ENCODE assay signal across 12 cellular contexts in genomic region chr6:85402922-85403321, GRCh38. TPM values are rescaled to one million over a fixed set of nuclear protein-coding genes. Genes with fewer than 3 reads are reported as not detected.
DNase-seq lines count a peak whose midpoint lies in the region; ATAC-seq and TF ChIP-seq lines count a peak whose summit lies in the region.
"Had no signal": no experiment of that assay in that cellular context is flagged by ENCODE, and none has a peak within 500 bp of the region (broad histone marks: within the 10 kb centered on the region; RNA-seq: fewer than 3 reads in every experiment).

No MANE protein-coding gene starts in this region.

- H3K4me3 ChIP-seq in CD8-positive, alpha-beta T cell (ENCODE audit: low read depth, low read length), result no peak overlapping the region
- no peak overlapping the region for H3K4me3 ChIP-seq in PC-3 (ENCODE audit: low read length)
- H3K4me3 ChIP-seq in endodermal cell (ENCODE audit: low read length), result no peak overlapping the region
- H3K4me3 ChIP-seq in psoas muscle, result no peak overlapping the region

- no peak overlapping the region for H3K4me3 Mint-ChIP-seq in CD8-positive, alpha-beta T cell
- H3K4me3 Mint-ChIP-seq in endodermal cell (no peak overlapping the region), osteocyte (ENCODE audit: unreplicated experiment) (peak overlapping the region; percentile 27), mesothelial cell of epicardium (no peak overlapping the region)
- H3K4me3 Mint-ChIP-seq: activated CD4-positive, alpha-beta T cell treated with anti-CD3 and anti-CD28 coated beads, Interleukin-2, amount 10 ng/mL, durations not matched to agents 7 days and 5 days; central memory CD8-positive, alpha-beta T cell had no signal

- H3K27me3 Mint-ChIP-seq in CD8-positive, alpha-beta T cell (ENCODE audit: low read depth), result no peaks in the 10 kb centered on the region
- H3K27me3 Mint-ChIP-seq in endodermal cell (ENCODE audit: insufficient read depth) (no peaks in the 10 kb centered on the region), osteocyte (ENCODE audit: unreplicated experiment) (no peaks in the 10 kb centered on the region), mesothelial cell of epicardium (ENCODE audit: low read depth) (no peaks in the 10 kb centered on the region)
- H3K27me3 Mint-ChIP-seq: central memory CD8-positive, alpha-beta T cell had no signal

- CTCF ChIA-PET in CD8-positive, alpha-beta T cell (lab: Charles Lee), result interaction anchor here (3.3 to 6.6 kb wide), 2 partner anchors 48 to 80 kb away, joined by 13 to 36 read pairs; partner anchors contain the start of gene NT5E
- CTCF ChIA-PET in PC-3 (lab: Charles Lee), result no interaction called here

- peak overlapping the region; percentile 77 for H3K27ac Mint-ChIP-seq in CD8-positive, alpha-beta T cell
- H3K27ac Mint-ChIP-seq in endodermal cell (peak overlapping the region; percentile 31), osteocyte (ENCODE audit: unreplicated experiment) (peak overlapping the region; percentile 97), mesothelial cell of epicardium (no peak overlapping the region)

- no peaks in the 10 kb centered on the region for H3K79me2 ChIP-seq in PC-3 (ENCODE audit: low read length)

- peaks cover 73% of the 10 kb centered on the region for H3K4me1 Mint-ChIP-seq in CD8-positive, alpha-beta T cell (ENCODE audit: low read depth)
- H3K4me1 Mint-ChIP-seq in endodermal cell (peaks cover 22% of the 10 kb centered on the region), osteocyte (ENCODE audit: unreplicated experiment) (peaks cover 86% of the 10 kb centered on the region), mesothelial cell of epicardium (no peaks in the 10 kb centered on the region)

- 78 to 89% methylated on average over 4 to 7 of the region's 7 CpGs for WGBS in endodermal cell (ENCODE audit: insufficient coverage in 1 of 2, insufficient read length in 1 of 2), 2 experiments
- WGBS in psoas muscle, 3 donors, result 72 to 76% (median 75%) methylated on average over 7 of the region's 7 CpGs

- no peaks in the 10 kb centered on the region for H3K36me3 Mint-ChIP-seq in CD8-positive, alpha-beta T cell
- no peaks in the 10 kb centered on the region for H3K36me3 Mint-ChIP-seq in endodermal cell (ENCODE audit: low read depth)
- H3K36me3 Mint-ChIP-seq in osteocyte (ENCODE audit: unreplicated experiment), result no peaks in the 10 kb centered on the region
- no peaks in the 10 kb centered on the region for H3K36me3 Mint-ChIP-seq in mesothelial cell of epicardium

- peaks cover 56% of the 10 kb centered on the region for H3K4me1 ChIP-seq in CD8-positive, alpha-beta T cell (ENCODE audit: insufficient read depth, low read length)
- H3K4me1 ChIP-seq in PC-3 (ENCODE audit: insufficient read depth, low read length) (peaks cover 48% of the 10 kb centered on the region), endodermal cell (ENCODE audit: control insufficient read depth, insufficient read depth, low read length) (no peaks in the 10 kb centered on the region), psoas muscle (no peaks in the 10 kb centered on the region)

- H3K9me2 ChIP-seq in PC-3 (replicated peaks; ENCODE audit: low read length), result no peaks in the 10 kb centered on the region

- no peaks in the 10 kb centered on the region for H3K36me3 ChIP-seq in CD8-positive, alpha-beta T cell (ENCODE audit: insufficient read depth, low read length)
- no peaks in the 10 kb centered on the region for H3K36me3 ChIP-seq in PC-3 (ENCODE audit: low read depth, low read length)
- H3K36me3 ChIP-seq in endodermal cell (ENCODE audit: control insufficient read depth, insufficient read depth, low read length), result no peaks in the 10 kb centered on the region
- no peaks in the 10 kb centered on the region for H3K36me3 ChIP-seq in psoas muscle (ENCODE audit: insufficient read depth in 1 of 2, low read depth in 1 of 2)

- no peaks in the 10 kb centered on the region for H3K9me3 ChIP-seq in CD8-positive, alpha-beta T cell (ENCODE audit: low read length)
- H3K9me3 ChIP-seq in PC-3 (ENCODE audit: low read length) (no peaks in the 10 kb centered on the region), endodermal cell (ENCODE audit: control insufficient read depth, low read length) (no peaks in the 10 kb centered on the region), psoas muscle (peaks cover under 1% of the 10 kb centered on the region)

- TF ChIP-seq CTCF in CD8-positive, alpha-beta T cell (IDR thresholded peaks at IDR 0.05), result no peak
- TF ChIP-seq CTCF in PC-3 (conservative IDR thresholded peaks at IDR 0.05; ENCODE audit: low read depth, low read length) (no peak), endodermal cell (conservative IDR thresholded peaks at IDR 0.05) (no peak), osteocyte (IDR thresholded peaks at IDR 0.05) (no peak), mesothelial cell of epicardium (IDR thresholded peaks at IDR 0.05; ENCODE audit: unreplicated experiment) (no peak), psoas muscle (IDR thresholded peaks at IDR 0.05) (no peak)

- H3K4me2 ChIP-seq in PC-3 (ENCODE audit: low read length), result peak overlapping the region; percentile 74; the same call in 1 of the 2 replicates

- H3K9ac ChIP-seq in PC-3 (ENCODE audit: low read length) (peak overlapping the region; percentile 42), endodermal cell (ENCODE audit: extremely low read depth, low read length, poor library complexity, severe bottlenecking) (no peak overlapping the region)

- no peak for ATAC-seq in CD8-positive, alpha-beta T cell
- no peak for ATAC-seq in PC-3
- ATAC-seq in GM19351 (IDR thresholded peaks at IDR 0.05; ENCODE audit: unreplicated experiment), result no peak
- ATAC-seq in psoas muscle, result no peak

- DNase-seq in CD8-positive, alpha-beta T cell, result no peak
- DNase-seq in PC-3 (no peak), endodermal cell (no peak), osteocyte (ENCODE audit: extremely low spot score, unreplicated experiment) (no peak), mesothelial cell of epicardium (ENCODE audit: low spot score in 2 of 2, unreplicated experiment in 2 of 2) (no peak), psoas muscle (no peak)
- no peak for DNase-seq in stimulated activated CD4-positive, alpha-beta T cell treated with anti-CD3 and anti-CD28 coated beads, Interleukin-12 subunit alpha, Interleukin-12 subunit beta, amount 100 ng/mL, for 4 hours
- DNase-seq: activated CD4-positive, alpha-beta T cell treated with anti-CD3 and anti-CD28 coated beads, Interleukin-2, amount 10 ng/mL, durations not matched to agents 7 days and 5 days; C1 segment of cervical spinal cord; stimulated activated CD4-positive, alpha-beta T cell treated with anti-CD3 and anti-CD28 coated beads, Interleukin-2, amount 100 ng/mL, for 24 hours had no signal

- no peaks in the 10 kb centered on the region for H3K27me3 ChIP-seq in CD8-positive, alpha-beta T cell (ENCODE audit: insufficient read depth, low read length)
- no peaks in the 10 kb centered on the region for H3K27me3 ChIP-seq in PC-3 (ENCODE audit: low read length)
- no peaks in the 10 kb centered on the region for H3K27me3 ChIP-seq in endodermal cell (ENCODE audit: control insufficient read depth, insufficient read depth, low read length, poor library complexity, severe bottlenecking)
- H3K27me3 ChIP-seq in psoas muscle (ENCODE audit: insufficient read depth in 3 of 3, low read length in 2 of 3), result no peaks in the 10 kb centered on the region

- no peak overlapping the region for H3K27ac ChIP-seq in CD8-positive, alpha-beta T cell (ENCODE audit: low read depth, low read length)
- H3K27ac ChIP-seq in PC-3 (ENCODE audit: low read length) (peak overlapping the region; percentile 95), endodermal cell (ENCODE audit: low read depth, low read length) (no peak overlapping the region), psoas muscle (no peak overlapping the region)

- no peaks in the 10 kb centered on the region for H3K9me3 Mint-ChIP-seq in CD8-positive, alpha-beta T cell
- no peaks in the 10 kb centered on the region for H3K9me3 Mint-ChIP-seq in endodermal cell
- no peaks in the 10 kb centered on the region for H3K9me3 Mint-ChIP-seq in osteocyte (ENCODE audit: unreplicated experiment)
- no peaks in the 10 kb centered on the region for H3K9me3 Mint-ChIP-seq in mesothelial cell of epicardium
- H3K9me3 Mint-ChIP-seq: activated CD4-positive, alpha-beta T cell treated with anti-CD3 and anti-CD28 coated beads, Interleukin-2, amount 10 ng/mL, durations not matched to agents 7 days and 5 days; central memory CD8-positive, alpha-beta T cell had no signal

- no TSS peak for BruUV-seq in PC-3 (replicated peaks; lab: Mats Ljungman, UMichigan)

- H3F3A ChIP-seq in PC-3 (ENCODE audit: low read length, unreplicated experiment), result peaks cover 4% of the 10 kb centered on the region

- no peaks in the 10 kb centered on the region for H4K20me1 ChIP-seq in PC-3 (ENCODE audit: low read length)

- POLR2A ChIA-PET in CD8-positive, alpha-beta T cell (lab: Charles Lee), result interaction anchor here (1.1 to 3.0 kb wide), 3 partner anchors 43 to 58 kb away, joined by 3 to 16 read pairs (median 4); partner anchors contain the start of gene NT5E
- POLR2A ChIA-PET in PC-3 (lab: Charles Lee; ENCODE audit: unreplicated experiment), result interaction anchor here (0.7 kb wide), 1 partner anchor 47 kb away, joined by 3 read pairs; the partner anchor contains the start of gene NT5E

- intact Hi-C loops in CD8-positive, alpha-beta T cell (cut with DNase I, micrococcal nuclease), result loop anchor here in 1 of 2 experiments (5.0 kb wide), 1 partner anchor 41 kb away; no protein-coding TSS in a partner anchor
- intact Hi-C loops in PC-3 (cut with micrococcal nuclease) (loop anchor here (1.0 kb wide), 2 partner anchors 42 to 56 kb away; no protein-coding TSS in a partner anchor), psoas muscle (cut with DNase I) (no loop called here)

- H2AFZ ChIP-seq in PC-3 (ENCODE audit: low read length), result peak overlapping the region; percentile 29; the same call in 1 of the 2 replicates

RNA-seq across cellular contexts. Expression of gene NT5E, which starts 47.0 kb away (rescaled TPM):
- total RNA-seq in CD8-positive, alpha-beta T cell, result 10 to 100 TPM; 12.7 to 13.0 TPM
- total RNA-seq in PC-3 (2014; rRNA removed), result 9.0 and 15.8 TPM in 2 replicates
- under 1 TPM; 0.33 to 0.75 TPM for total RNA-seq in endodermal cell
- polyA plus RNA-seq in endodermal cell (2013, experiment 1 of 2), result 0.71 TPM
- polyA plus RNA-seq in endodermal cell (2013, experiment 2 of 2), result 1.6 TPM
- 193 and 197 TPM in 2 replicates for total RNA-seq in osteocyte
- 0.23 to 0.38 TPM (median 0.25 TPM) in 3 replicates for total RNA-seq in mesothelial cell of epicardium
- 1 to 10 TPM in 3 of 4 donors, under 1 TPM in 1; 0.90 to 3.9 (median 3.0) TPM for total RNA-seq in psoas muscle
- polyA plus RNA-seq in psoas muscle, result 1 to 10 TPM in 1 of 3 donors, under 1 TPM in 2; 0.57 to 2.3 (median 0.90) TPM

Comparison
In these comparisons a context has a peak if more than half of its experiments do, and no peak if none do; other contexts are left out.
1. RNA of gene NT5E, which starts 47.0 kb away (total RNA-seq): 193 to 197 TPM in osteocyte; 9.0 to 15.8 TPM in PC-3, 12.7 to 13.0 TPM in CD8-positive, alpha-beta T cell, 0.90 to 3.9 TPM in psoas muscle, 0.33 to 0.75 TPM in endodermal cell and 0.23 to 0.38 TPM in mesothelial cell of epicardium; every median in the first group is over 10 times any median in the second.